7 cellular contexts compared by ENCODE assay signal in the genomic region with DNA sequence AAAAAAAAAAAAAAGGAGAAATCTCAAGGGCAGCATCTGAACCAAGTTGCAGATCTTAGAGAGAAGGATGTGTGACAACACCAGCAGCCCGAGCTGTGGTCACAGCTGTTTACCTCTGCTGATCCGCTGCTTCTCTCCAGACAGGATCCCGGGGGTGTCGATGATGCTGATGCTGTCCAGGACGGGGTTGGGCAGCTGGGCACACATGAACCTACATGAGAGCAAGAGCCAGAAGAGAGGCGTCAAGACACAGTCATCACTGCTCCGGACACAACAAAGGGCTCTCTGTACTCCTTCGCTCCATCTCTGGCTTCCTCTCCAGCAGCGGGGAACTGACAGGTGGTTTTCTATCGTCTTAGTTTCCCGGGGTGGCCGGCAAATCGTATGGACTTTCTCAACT. TPM values are rescaled to one million over a fixed set of nuclear protein-coding genes. Genes with fewer than 3 reads are reported as not detected.
A peak's percentile ranks its signal among the peaks of the same experiment; 100 is the strongest.
DNase-seq lines count a peak whose midpoint lies in the region; ATAC-seq and TF ChIP-seq lines count a peak whose summit lies in the region.
"Had no signal": no experiment of that assay in that cellular context is flagged by ENCODE, and none has a peak within 500 bp of the region (broad histone marks: within the 10 kb centered on the region; RNA-seq: fewer than 3 reads in every experiment).

No MANE protein-coding gene starts in this region.

- peak overlapping the region; percentile 76 for H3K27ac Mint-ChIP-seq in stimulated activated naive CD8-positive, alpha-beta T cell treated with anti-CD3 and anti-CD28 coated beads, Interleukin-15, Interleukin-2, amounts not matched to agents 100 ng/mL and 50 ng/mL, for 24 hours

- H3K36me3 Mint-ChIP-seq in stimulated activated naive CD8-positive, alpha-beta T cell treated with anti-CD3 and anti-CD28 coated beads, Interleukin-15, Interleukin-2, amounts not matched to agents 100 ng/mL and 50 ng/mL, for 24 hours (ENCODE audit: low read depth): peaks cover 62% of the 10 kb centered on the region

- H3K4me3 Mint-ChIP-seq in stimulated activated naive CD8-positive, alpha-beta T cell treated with anti-CD3 and anti-CD28 coated beads, Interleukin-15, Interleukin-2, amounts not matched to agents 100 ng/mL and 50 ng/mL, for 24 hours: peak overlapping the region; percentile 97

- peaks cover 86% of the 10 kb centered on the region for H3K4me1 Mint-ChIP-seq in stimulated activated naive CD8-positive, alpha-beta T cell treated with anti-CD3 and anti-CD28 coated beads, Interleukin-15, Interleukin-2, amounts not matched to agents 100 ng/mL and 50 ng/mL, for 24 hours (ENCODE audit: low read depth)

- CTCF ChIA-PET in GM10248 (lab: Yijun Ruan, JAX): interaction anchor here (12.5 to 31.5 kb wide), 2 partner anchors 16 to 20 kb away, joined by 152 to 1137 read pairs; partner anchors contain the start of gene CDC42BPG

- H3K9me3 Mint-ChIP-seq in stimulated activated naive CD8-positive, alpha-beta T cell treated with anti-CD3 and anti-CD28 coated beads, Interleukin-15, Interleukin-2, amounts not matched to agents 100 ng/mL and 50 ng/mL, for 24 hours: no peaks in the 10 kb centered on the region

- DNase-seq in stimulated activated naive CD8-positive, alpha-beta T cell treated with anti-CD3 and anti-CD28 coated beads, Interleukin-15, Interleukin-2, amounts not matched to agents 100 U/mL and 50 U/mL, for 24 hours: no peak
- peak; percentile 74 for DNase-seq in kidney tubule cell (ENCODE audit: low spot score)
- DNase-seq in NCI-H2227 treated with DMSO at 0.1 percent for 48 hours (lab: John Stamatoyannopoulos, UW): no peak
- no peak for DNase-seq in mucosa of gallbladder (ENCODE audit: low spot score)
- DNase-seq in GM10248 (ENCODE audit: extremely low spot score): no peak
- DNase-seq: T1000 had no signal

- TF ChIP-seq CTCF in GM10248 (IDR thresholded peaks at IDR 0.05; ENCODE audit: control extremely low read depth, extremely low read depth, low read depth, missing control alignments): no peak

- no peak for ATAC-seq in stimulated activated naive CD8-positive, alpha-beta T cell treated with anti-CD3 and anti-CD28 coated beads, Interleukin-15, Interleukin-2, amounts not matched to agents 100 U/mL and 50 U/mL, for 24 hours

- POLR2A ChIA-PET in GM10248 (lab: Yijun Ruan, JAX): interaction anchor here (0.5 to 7.8 kb wide), 3 partner anchors 10 to 93 kb away, joined by 6 to 225 read pairs (median 129); partner anchors contain the start of gene CDC42BPG

- H3K27me3 Mint-ChIP-seq in stimulated activated naive CD8-positive, alpha-beta T cell treated with anti-CD3 and anti-CD28 coated beads, Interleukin-15, Interleukin-2, amounts not matched to agents 100 ng/mL and 50 ng/mL, for 24 hours: no peaks in the 10 kb centered on the region

RNA-seq across cellular contexts. Expression of gene EHD1, which starts 4.1 kb away (rescaled TPM):
- 85.6 TPM for total RNA-seq in mucosa of gallbladder

RNA-seq across cellular contexts. Expression of gene CDC42BPG, which starts 29.9 kb away (rescaled TPM):
- total RNA-seq in mucosa of gallbladder: 37.1 TPM

RNA-seq across cellular contexts. Expression of gene ATG2A, which starts 42.7 kb away (rescaled TPM):
- 39.3 TPM for total RNA-seq in mucosa of gallbladder

RNA-seq across cellular contexts. Expression of gene PPP2R5B, which starts 50.2 kb away (rescaled TPM):
- 44.1 TPM for total RNA-seq in mucosa of gallbladder
